Comparison of ENCODE assay signal across 16 cellular contexts in genomic region chr1:221503268-221503667, GRCh38.
"Had no signal": no experiment of that assay in that cellular context is flagged by ENCODE, and none has a peak within 500 bp of the region (broad histone marks: within the 10 kb centered on the region; RNA-seq: fewer than 3 reads in every experiment).

No MANE protein-coding gene starts in this region.

- ATAC-seq: gastrocnemius medialis; left ventricle myocardium superior; lower lobe of right lung; natural killer cell; right lobe of liver; stimulated activated naive B cell treated with anti-CD40 and anti-IgM and Interleukin-4, amounts not matched to agents 10 μg/mL and 1 μg/mL and 100 μg/mL, for 72 hours had no signal

- DNase-seq: colonic mucosa; effector CD8-positive, alpha-beta T cell; endodermal cell; gastrocnemius medialis; head of caudate nucleus; left ventricle myocardium superior; lower lobe of right lung; natural killer cell; right lobe of liver; small intestine; stimulated activated CD4-positive, alpha-beta T cell treated with anti-CD3 and anti-CD28 coated beads, Interleukin-15, amount 100 ng/mL, for 24 hours; stimulated activated CD4-positive, alpha-beta T cell treated with anti-CD3 and anti-CD28 coated beads, Interleukin-2, amount 100 ng/mL, for 48 hours; stimulated activated naive B cell treated with anti-CD40 and anti-IgM and Interleukin-4, amounts not matched to agents 10 μg/mL and 1 μg/mL and 100 μg/mL, for 72 hours; upper lobe of left lung had no signal

- H3K4me3 ChIP-seq: colonic mucosa, gastrocnemius medialis, lower lobe of right lung, right lobe of liver, thoracic aorta, tibial nerve, upper lobe of left lung had no signal
